ENCODE assay signal across 10 cellular contexts in the genomic region with DNA sequence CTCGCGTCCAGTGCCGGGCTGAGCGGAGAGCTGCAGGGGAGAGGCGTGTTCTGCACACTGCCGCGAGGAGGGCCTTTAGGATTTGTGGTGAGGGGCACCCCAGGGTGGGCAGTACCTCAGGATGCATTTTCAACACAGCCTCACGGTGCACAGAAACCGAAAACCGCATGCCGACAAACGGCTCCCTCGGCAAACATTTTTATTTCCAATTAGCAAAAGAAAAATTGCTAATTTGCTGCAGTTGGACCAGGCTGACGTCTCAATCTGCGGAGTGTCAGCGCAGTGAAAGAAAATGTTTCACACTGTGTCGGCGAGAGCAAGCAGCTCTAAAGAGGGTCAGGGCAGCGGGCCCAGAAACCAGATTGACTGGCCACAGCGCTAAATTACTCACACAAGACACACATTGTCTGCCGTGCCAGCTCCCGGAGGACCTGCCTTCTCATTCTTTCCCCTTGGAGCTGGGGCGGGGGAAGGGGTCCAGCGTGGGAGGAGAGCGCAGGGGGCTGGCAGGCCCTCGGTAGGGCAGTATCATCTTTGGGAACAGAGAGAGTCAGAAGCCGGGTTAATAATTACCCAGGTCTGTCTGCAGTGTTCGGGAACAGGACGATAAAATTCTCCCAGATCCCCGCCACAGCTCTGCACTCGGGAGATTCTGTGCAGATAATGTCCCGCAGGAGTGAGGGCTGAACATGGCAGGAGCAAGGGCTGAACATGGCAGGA.
DNase-seq lines count a peak whose midpoint lies in the region; ATAC-seq and TF ChIP-seq lines count a peak whose summit lies in the region.
"Had no signal": no experiment of that assay in that cellular context is flagged by ENCODE, and none has a peak within 500 bp of the region (broad histone marks: within the 10 kb centered on the region; RNA-seq: fewer than 3 reads in every experiment).

No MANE protein-coding gene starts in this region.

- H3K27ac Mint-ChIP-seq in activated naive CD4-positive, alpha-beta T cell treated with anti-CD3 and anti-CD28 coated beads, Interleukin-2, amount 50 U/mL, for 72 hours: no peak overlapping the region
- H3K27ac Mint-ChIP-seq in T-cell: no peak overlapping the region

- no peak overlapping the region for H3K4me3 Mint-ChIP-seq in T-cell
- H3K4me3 Mint-ChIP-seq: CD4-positive, CD25-positive, alpha-beta regulatory T cell had no signal

- no peak overlapping the region for H3K4me2 ChIP-seq in neural cell (ENCODE audit: low read length)

- ATAC-seq in SK-N-SH treated with all-trans-retinoic acid at 6 μM for 48 hours (peak; percentile 22; the same call in 1 of the 3 replicates), gastroesophageal sphincter (peak; percentile 39), T-cell (replicated peaks in 1 of 4) (no peak)
- no peak for ATAC-seq in activated naive CD4-positive, alpha-beta T cell treated with anti-CD3 and anti-CD28 coated beads, Interleukin-2, amount 50 U/mL, for 72 hours
- ATAC-seq: foreskin keratinocyte had no signal

- no peaks in the 10 kb centered on the region for H3K9me2 ChIP-seq in neural cell (ENCODE audit: insufficient read depth, low read length)

- H3K9me3 ChIP-seq in gastroesophageal sphincter: no peaks in the 10 kb centered on the region
- H3K9me3 ChIP-seq in neural cell (ENCODE audit: low read length): no peaks in the 10 kb centered on the region

- peaks cover 16% of the 10 kb centered on the region for H3K79me2 ChIP-seq in neural cell (replicated peaks; ENCODE audit: insufficient read depth, low read length)

- POLR2A ChIA-PET in T-cell (lab: Charles Lee): no interaction called here

- H3K36me3 ChIP-seq in gastroesophageal sphincter (no peaks in the 10 kb centered on the region), neural cell (ENCODE audit: insufficient read depth, low read length) (no peaks in the 10 kb centered on the region)

- no peak for TF ChIP-seq POLR2A in gastroesophageal sphincter (IDR thresholded peaks at IDR 0.05)

- no peaks in the 10 kb centered on the region for H3K36me3 Mint-ChIP-seq in activated naive CD4-positive, alpha-beta T cell treated with anti-CD3 and anti-CD28 coated beads, Interleukin-2, amount 50 U/mL, for 72 hours
- no peaks in the 10 kb centered on the region for H3K36me3 Mint-ChIP-seq in T-cell
- H3K36me3 Mint-ChIP-seq: CD4-positive, CD25-positive, alpha-beta regulatory T cell had no signal

- DNase-seq in AG09309 (ENCODE audit: low read depth): peak; percentile 23
- no peak for DNase-seq in activated naive CD4-positive, alpha-beta T cell treated with anti-CD3 and anti-CD28 coated beads, Interleukin-2, amount 50 U/mL, for 72 hours (ENCODE audit: low spot score in 2 of 2)
- no peak for DNase-seq in T-cell
- no peak for DNase-seq in GOT3 (lab: John Stamatoyannopoulos, UW)
- no peak for DNase-seq in dermis blood vessel endothelial cell
- DNase-seq: CD4-positive, CD25-positive, alpha-beta regulatory T cell; foreskin keratinocyte had no signal

- peaks cover 0 to 61% (median 0%) of the 10 kb centered on the region in 3 donors for H3K4me1 ChIP-seq in gastroesophageal sphincter
- H3K4me1 ChIP-seq: foreskin keratinocyte had no signal

- TF ChIP-seq CTCF in AG09309 (IDR thresholded peaks at IDR 0.05; ENCODE audit: control insufficient read depth, insufficient read depth, low read depth, low read length, missing control alignments) (no peak), gastroesophageal sphincter (IDR thresholded peaks at IDR 0.05) (no peak), neural cell (IDR thresholded peaks at IDR 0.05; ENCODE audit: poor library complexity, severe bottlenecking) (no peak)

- no peaks in the 10 kb centered on the region for H3F3A ChIP-seq in neural cell (ENCODE audit: insufficient read depth, low read length, poor library complexity, severe bottlenecking)

- TF ChIP-seq RAD21 in neural cell (conservative IDR thresholded peaks at IDR 0.05): no peak

- no peaks in the 10 kb centered on the region for H3K9me3 Mint-ChIP-seq in activated naive CD4-positive, alpha-beta T cell treated with anti-CD3 and anti-CD28 coated beads, Interleukin-2, amount 50 U/mL, for 72 hours
- no peaks in the 10 kb centered on the region for H3K9me3 Mint-ChIP-seq in T-cell

- no peak overlapping the region for H3K4me3 ChIP-seq in AG09309 (ENCODE audit: control insufficient read depth, low read depth, low read length)
- H3K4me3 ChIP-seq in gastroesophageal sphincter: no peak overlapping the region
- peak overlapping the region; percentile 11 for H3K4me3 ChIP-seq in neural cell (ENCODE audit: low read length)

- H4K20me1 ChIP-seq in neural cell (ENCODE audit: insufficient read depth): no peaks in the 10 kb centered on the region

- 19 to 66% methylated on average over 10 to 11 of the region's 32 CpGs for WGBS in gastroesophageal sphincter (ENCODE audit: low coverage in 1 of 2), 2 donors

- TF ChIP-seq EP300 in gastroesophageal sphincter (IDR thresholded peaks at IDR 0.05) (no peak), neural cell (conservative IDR thresholded peaks at IDR 0.05; ENCODE audit: poor library complexity, severe bottlenecking) (no peak)

- H3K27me3 ChIP-seq in gastroesophageal sphincter (peaks cover 76% of the 10 kb centered on the region), neural cell (ENCODE audit: insufficient read depth, low read depth, low read length) (no peaks in the 10 kb centered on the region)
- H3K27me3 ChIP-seq: foreskin keratinocyte had no signal

- H2AFZ ChIP-seq in neural cell (ENCODE audit: low read depth, low read length): no peak overlapping the region

- peak overlapping the region; percentile 46 for H3K9ac ChIP-seq in neural cell (ENCODE audit: low read length)

- peak overlapping the region in 1 of 4 donors; percentile 30 for H3K27ac ChIP-seq in gastroesophageal sphincter
- H3K27ac ChIP-seq in neural cell (ENCODE audit: low read length): no peak overlapping the region
- H3K27ac ChIP-seq: foreskin keratinocyte had no signal

- CTCF ChIA-PET in T-cell (lab: Charles Lee): no interaction called here

- H3K4me1 Mint-ChIP-seq in T-cell: no peaks in the 10 kb centered on the region
- H3K4me1 Mint-ChIP-seq: CD4-positive, CD25-positive, alpha-beta regulatory T cell had no signal

- peaks cover 0 to 14% of the 10 kb centered on the region in 2 donors for H3K27me3 Mint-ChIP-seq in T-cell
- H3K27me3 Mint-ChIP-seq: CD4-positive, CD25-positive, alpha-beta regulatory T cell had no signal

TF ChIP-seq in SK-N-SH treated with all-trans-retinoic acid at 6 μM for 48 hours, 23 proteins besides CTCF, POLR2A, EP300 and RAD21 (continues in another document):
- no peak for TF ChIP-seq ISL1 (CRISPR knock-in tag; IDR thresholded peaks at IDR 0.05)
- TF ChIP-seq ZNF565 (CRISPR knock-in tag; conservative IDR thresholded peaks at IDR 0.05; ENCODE audit: low read depth): no peak
- TF ChIP-seq TOX (CRISPR knock-in tag; IDR thresholded peaks at IDR 0.05; ENCODE audit: borderline replicate concordance): no peak
- TF ChIP-seq, protein P1, sequence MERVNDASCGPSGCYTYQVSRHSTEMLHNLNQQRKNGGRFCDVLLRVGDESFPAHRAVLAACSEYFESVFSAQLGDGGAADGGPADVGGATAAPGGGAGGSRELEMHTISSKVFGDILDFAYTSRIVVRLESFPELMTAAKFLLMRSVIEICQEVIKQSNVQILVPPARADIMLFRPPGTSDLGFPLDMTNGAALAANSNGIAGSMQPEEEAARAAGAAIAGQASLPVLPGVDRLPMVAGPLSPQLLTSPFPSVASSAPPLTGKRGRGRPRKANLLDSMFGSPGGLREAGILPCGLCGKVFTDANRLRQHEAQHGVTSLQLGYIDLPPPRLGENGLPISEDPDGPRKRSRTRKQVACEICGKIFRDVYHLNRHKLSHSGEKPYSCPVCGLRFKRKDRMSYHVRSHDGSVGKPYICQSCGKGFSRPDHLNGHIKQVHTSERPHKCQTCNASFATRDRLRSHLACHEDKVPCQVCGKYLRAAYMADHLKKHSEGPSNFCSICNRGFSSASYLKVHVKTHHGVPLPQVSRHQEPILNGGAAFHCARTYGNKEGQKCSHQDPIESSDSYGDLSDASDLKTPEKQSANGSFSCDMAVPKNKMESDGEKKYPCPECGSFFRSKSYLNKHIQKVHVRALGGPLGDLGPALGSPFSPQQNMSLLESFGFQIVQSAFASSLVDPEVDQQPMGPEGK (CRISPR knock-in tag; IDR thresholded peaks at IDR 0.05; ENCODE audit: borderline replicate concordance): no peak
- no peak for TF ChIP-seq ESRRG (CRISPR knock-in tag; IDR thresholded peaks at IDR 0.05)
- TF ChIP-seq ZNF8 (CRISPR knock-in tag; IDR thresholded peaks at IDR 0.05): no peak
- no peak for TF ChIP-seq ZFP3 (CRISPR knock-in tag; IDR thresholded peaks at IDR 0.05)
- TF ChIP-seq CSDC2 (CRISPR knock-in tag; IDR thresholded peaks at IDR 0.05): no peak
- TF ChIP-seq ZC3H10 (CRISPR knock-in tag; IDR thresholded peaks at IDR 0.05): no peak
- no peak for TF ChIP-seq TCF4 (CRISPR knock-in tag; IDR thresholded peaks at IDR 0.05; ENCODE audit: borderline replicate concordance)

TF ChIP-seq in neural cell, 6 proteins besides CTCF, POLR2A, EP300 and RAD21:
- no peak for TF ChIP-seq EZH2 (IDR thresholded peaks at IDR 0.05; ENCODE audit: borderline replicate concordance, insufficient read depth, low read length, poor library complexity, severe bottlenecking)
- TF ChIP-seq POLR2AphosphoS5 (IDR thresholded peaks at IDR 0.05): peak; percentile 13
- no peak for TF ChIP-seq REST (IDR thresholded peaks at IDR 0.05; ENCODE audit: borderline replicate concordance)
TF ChIP-seq in neural cell: peak in this region for 1.

Comparison
In these comparisons a context has a peak if more than half of its experiments do, and no peak if none do; other contexts are left out.
1. ATAC-seq: peak in SK-N-SH treated with all-trans-retinoic acid at 6 μM for 48 hours (single experiment) and gastroesophageal sphincter (single experiment); none in activated naive CD4-positive, alpha-beta T cell treated with anti-CD3 and anti-CD28 coated beads, Interleukin-2, amount 50 U/mL, for 72 hours (0 of 2) and T-cell (0 of 4).